In the genomic region with DNA sequence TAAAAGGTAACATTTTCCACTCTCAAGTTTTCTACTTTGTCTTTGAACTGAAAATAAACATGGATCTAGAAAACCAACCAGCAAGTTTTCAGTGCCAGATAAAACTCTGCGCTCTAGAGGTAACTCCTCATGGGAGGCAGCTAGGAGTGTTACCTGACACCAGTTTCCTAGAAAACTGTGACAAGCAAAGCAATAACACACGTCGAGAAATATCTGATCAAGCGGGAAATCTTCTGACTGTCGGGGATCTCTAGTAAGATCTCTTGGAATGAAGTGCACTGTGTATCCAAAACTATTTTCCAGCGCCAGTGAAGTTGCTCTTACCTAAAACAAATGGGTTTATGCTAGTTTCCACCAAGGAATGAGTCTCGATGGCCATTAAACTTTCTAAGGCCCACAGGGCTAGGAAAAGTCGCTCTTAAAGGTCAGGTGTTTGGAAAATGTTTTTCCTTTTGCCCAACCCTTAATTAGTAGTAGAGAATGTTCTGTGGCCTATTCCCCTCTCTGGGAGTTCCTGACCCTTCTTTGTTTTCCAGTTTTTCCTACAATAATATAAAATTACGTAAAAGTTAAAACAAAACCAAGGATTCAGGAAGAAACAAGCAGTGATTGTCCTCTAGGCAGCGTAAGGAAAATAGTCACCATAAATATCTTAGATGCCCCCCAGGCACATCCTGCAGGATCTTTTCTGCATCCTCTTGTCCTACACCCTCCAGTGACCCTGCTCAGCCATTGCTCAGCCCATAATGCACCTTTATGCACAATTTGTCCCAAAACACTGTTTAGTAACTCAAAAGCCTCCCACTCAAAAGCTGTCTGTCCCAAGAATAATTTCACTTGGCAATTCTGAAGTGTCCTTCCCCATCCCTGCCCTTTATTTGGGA, we compare ENCODE assay signal across 20 cellular contexts.
DNase-seq lines count a peak whose midpoint lies in the region; ATAC-seq and TF ChIP-seq lines count a peak whose summit lies in the region.
"Had no signal": no experiment of that assay in that cellular context is flagged by ENCODE, and none has a peak within 500 bp of the region (broad histone marks: within the 10 kb centered on the region; RNA-seq: fewer than 3 reads in every experiment).

No MANE protein-coding gene starts in this region.

- no peak for TF ChIP-seq CTCF in heart right ventricle (IDR thresholded peaks at IDR 0.05)
- no peak for TF ChIP-seq CTCF in esophagus squamous epithelium (IDR thresholded peaks at IDR 0.05)
- TF ChIP-seq CTCF in parathyroid adenoma (IDR thresholded peaks at IDR 0.05), result no peak

- no peaks in the 10 kb centered on the region for H3K27me3 ChIP-seq in heart right ventricle
- no peaks in the 10 kb centered on the region for H3K27me3 ChIP-seq in esophagus squamous epithelium
- H3K27me3 ChIP-seq in parathyroid adenoma (ENCODE audit: control insufficient read depth, insufficient read depth, low read length), result no peaks in the 10 kb centered on the region
- H3K27me3 ChIP-seq in aorta (ENCODE audit: control insufficient read depth in 1 of 2, insufficient read depth in 2 of 2, low read length in 1 of 2), result no peaks in the 10 kb centered on the region
- H3K27me3 ChIP-seq in HAP-1 (ENCODE audit: low read depth), result no peaks in the 10 kb centered on the region
- H3K27me3 ChIP-seq: BLaER1 treated with 17β-estradiol and CSF1 and Interleukin-3, amounts not matched to agents 10 nM and 100 nM; body of pancreas had no signal

- peak in 2 of 8 donors; percentile 9 to 38 for ATAC-seq in heart right ventricle
- ATAC-seq in aorta (ENCODE audit: low FRiP score), result no peak
- no peak for ATAC-seq in HG03135 (IDR thresholded peaks at IDR 0.05; ENCODE audit: unreplicated experiment)
- ATAC-seq: activated naive CD4-positive, alpha-beta T cell treated with anti-CD3 and anti-CD28 coated beads, Interleukin-2, amount 50 U/mL, for 72 hours; activated T-cell treated with anti-CD3 and anti-CD28 coated beads, Interleukin-2, amount 50 U/mL, for 72 hours; body of pancreas had no signal

- H3K9me3 ChIP-seq in heart right ventricle, result no peaks in the 10 kb centered on the region
- no peaks in the 10 kb centered on the region for H3K9me3 ChIP-seq in esophagus squamous epithelium
- H3K9me3 ChIP-seq in parathyroid adenoma (ENCODE audit: control insufficient read depth, low read length), result no peaks in the 10 kb centered on the region
- H3K9me3 ChIP-seq in aorta (ENCODE audit: control insufficient read depth, low read length), result no peaks in the 10 kb centered on the region
- no peaks in the 10 kb centered on the region for H3K9me3 ChIP-seq in HAP-1
- H3K9me3 ChIP-seq: body of pancreas had no signal

- H2AFZ ChIP-seq in parathyroid adenoma, result no peak overlapping the region
- H2AFZ ChIP-seq: GM23248 had no signal

- intact Hi-C loops in heart right ventricle (cut with DNase I), result no loop called here
- intact Hi-C loops in cardiac septum (cut with DNase I), result no loop called here
- intact Hi-C loops in esophagus squamous epithelium (cut with DNase I), result no loop called here
- intact Hi-C loops in aorta (cut with DNase I), result no loop called here

- H3K79me2 ChIP-seq in parathyroid adenoma, result no peaks in the 10 kb centered on the region

- in situ Hi-C loops in HAP-1 (cut with MboI; ENCODE audit: low sequenced_read_pairs), result no loop called here

- H3K27ac ChIP-seq in heart right ventricle (peak overlapping the region in 8 of 10 donors; percentile 3 to 52 (median 34)), esophagus squamous epithelium (peak overlapping the region in 3 of 4 donors; percentile 15 to 45 (median 28)), parathyroid adenoma (no peak overlapping the region), aorta (ENCODE audit: low read depth in 1 of 2, low read length in 2 of 2) (peak overlapping the region; percentile 25 to 73)
- H3K27ac ChIP-seq: BLaER1 treated with 17β-estradiol and CSF1 and Interleukin-3, amounts not matched to agents 10 nM and 100 nM; GM23248; VCaP had no signal

- WGBS in heart right ventricle, 2 donors, result 81 to 85% methylated on average over 10 of the region's 10 CpGs
- 82 to 85% methylated on average over 10 of the region's 10 CpGs for WGBS in esophagus squamous epithelium, 2 donors
- 61 to 63% methylated on average over 10 of the region's 10 CpGs for WGBS in aorta, 2 donors

- no peak overlapping the region for H3K4me3 ChIP-seq in heart right ventricle
- no peak overlapping the region for H3K4me3 ChIP-seq in esophagus squamous epithelium
- H3K4me3 ChIP-seq in parathyroid adenoma (ENCODE audit: low read depth, low read length), result no peak overlapping the region
- H3K4me3 ChIP-seq in aorta (ENCODE audit: low read length in 2 of 2), result no peak overlapping the region
- H3K4me3 ChIP-seq in HAP-1, result no peak overlapping the region
- H3K4me3 ChIP-seq: BLaER1 treated with 17β-estradiol and CSF1 and Interleukin-3, amounts not matched to agents 10 nM and 100 nM; body of pancreas; GM23248; lung had no signal

- DNase-seq in heart right ventricle (no peak), cardiac septum (ENCODE audit: low spot score) (no peak), esophagus squamous epithelium (lab: John Stamatoyannopoulos, UW) (no peak), aorta (no peak), HAP-1 (ENCODE audit: low spot score in 2 of 2) (no peak), NCI-H2171 (lab: John Stamatoyannopoulos, UW) (no peak)
- DNase-seq: activated T-cell treated with anti-CD3 and anti-CD28 coated beads, Interleukin-2, amount 50 U/mL, for 72 hours; body of pancreas; GM23248; NCI-H1417; NCI-H526 treated with DMSO at 0.1 percent for 48 hours; SIG-M5; stimulated activated CD4-positive, alpha-beta T cell treated with anti-CD3 and anti-CD28 coated beads, Interleukin-2, amount 100 ng/mL, for 24 hours; stimulated activated naive CD4-positive, alpha-beta T cell treated with Interleukin-2 at 50 U/mL for 16 hours had no signal

- H3K9ac ChIP-seq in parathyroid adenoma, result no peak overlapping the region
- H3K9ac ChIP-seq: BLaER1 treated with 17β-estradiol and CSF1 and Interleukin-3, amounts not matched to agents 10 nM and 100 nM; GM23248 had no signal

- H3K4me2 ChIP-seq in parathyroid adenoma (ENCODE audit: low read length), result peak overlapping the region; percentile 39
- H3K4me2 ChIP-seq: BLaER1 treated with 17β-estradiol and CSF1 and Interleukin-3, amounts not matched to agents 10 nM and 100 nM had no signal

- TF ChIP-seq POLR2A in esophagus squamous epithelium (IDR thresholded peaks at IDR 0.05), result no peak

- H3K36me3 ChIP-seq in heart right ventricle (no peaks in the 10 kb centered on the region), esophagus squamous epithelium (no peaks in the 10 kb centered on the region), parathyroid adenoma (ENCODE audit: control insufficient read depth, insufficient read depth, low read length) (no peaks in the 10 kb centered on the region), aorta (ENCODE audit: control insufficient read depth in 1 of 2, insufficient read depth in 2 of 2, low read length in 1 of 2) (no peaks in the 10 kb centered on the region), HAP-1 (replicated peaks) (peaks cover 2% of the 10 kb centered on the region; the same call in 1 of the 2 replicates)

- H3K4me1 ChIP-seq in heart right ventricle, result peaks cover 0 to 17% (median 0%) of the 10 kb centered on the region in 9 donors
- H3K4me1 ChIP-seq in esophagus squamous epithelium, result peaks cover 0 to 8% (median 0%) of the 10 kb centered on the region in 3 donors
- H3K4me1 ChIP-seq in parathyroid adenoma, result no peaks in the 10 kb centered on the region
- peaks cover 0 to 5% of the 10 kb centered on the region in 2 donors for H3K4me1 ChIP-seq in aorta (ENCODE audit: control insufficient read depth in 1 of 2, insufficient read depth in 2 of 2, low read length in 2 of 2)
- no peaks in the 10 kb centered on the region for H3K4me1 ChIP-seq in HAP-1
- H3K4me1 ChIP-seq: BLaER1 treated with 17β-estradiol and CSF1 and Interleukin-3, amounts not matched to agents 10 nM and 100 nM; body of pancreas had no signal
